ENCODE assay signal across 8 cellular contexts in the genomic region with DNA sequence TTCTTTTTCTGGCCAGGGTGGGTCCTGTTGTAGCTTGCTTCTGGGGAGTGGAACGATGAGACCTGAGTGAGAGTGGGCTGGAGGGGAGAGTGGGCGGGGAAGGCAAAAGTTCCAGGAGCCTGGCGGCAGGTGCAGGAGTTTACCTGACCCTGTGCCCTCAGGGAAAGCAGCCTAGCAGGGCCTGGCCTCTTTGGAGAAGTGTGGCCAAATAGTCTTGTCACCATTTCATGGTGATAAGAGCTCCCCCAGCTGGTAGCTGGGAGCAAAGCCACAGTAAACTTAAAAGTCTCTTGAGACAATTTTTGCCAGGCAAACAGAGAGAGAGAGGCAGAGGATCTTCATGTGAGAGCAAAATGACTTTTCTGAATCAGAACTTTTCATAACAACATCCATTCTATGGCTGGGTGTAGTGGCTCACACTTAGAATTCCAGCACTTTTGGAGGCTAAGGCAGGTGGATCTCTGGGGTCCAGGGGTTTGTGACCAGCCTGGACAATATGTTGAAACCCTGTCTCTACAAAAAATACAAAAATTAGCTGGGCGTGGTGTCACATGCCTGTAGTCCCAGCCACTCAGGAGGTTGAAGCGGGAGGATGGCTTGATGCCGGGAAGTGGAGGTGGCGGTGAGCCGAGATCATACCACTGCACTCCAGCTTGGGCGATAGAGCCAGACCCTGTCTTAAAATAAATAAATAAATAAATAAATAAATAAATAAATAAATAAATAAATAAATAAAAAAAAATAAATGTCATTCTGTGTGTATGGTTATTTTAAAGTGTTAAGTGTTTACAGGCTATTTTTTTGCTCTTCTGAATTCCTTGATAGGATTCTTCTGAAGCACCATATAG.
A peak's percentile ranks its signal among the peaks of the same experiment; 100 is the strongest.
DNase-seq lines count a peak whose midpoint lies in the region; ATAC-seq and TF ChIP-seq lines count a peak whose summit lies in the region.

No MANE protein-coding gene starts in this region.

- H3K4me3 Mint-ChIP-seq in activated T-cell treated with anti-CD3 and anti-CD28 coated beads, Interleukin-2, amount 50 U/mL, for 24 hours, result no peak overlapping the region
- H3K4me3 Mint-ChIP-seq in nephron progenitor cell, result no peak overlapping the region
- H3K4me3 Mint-ChIP-seq in stimulated activated naive CD8-positive, alpha-beta T cell treated with anti-CD3 and anti-CD28 coated beads, Interleukin-15, Interleukin-2, amounts not matched to agents 100 ng/mL and 50 ng/mL, for 24 hours, result no peak overlapping the region

- no TSS peak for BruUV-seq in PC-3 (replicated peaks; lab: Mats Ljungman, UMichigan)

- ATAC-seq in GM21526 (IDR thresholded peaks at IDR 0.05; ENCODE audit: low FRiP score, unreplicated experiment), result peak; percentile 78
- ATAC-seq in PC-3, result peak; percentile 97

- H4K20me1 ChIP-seq in Karpas-422 (ENCODE audit: insufficient read depth, low read depth, low read length) (no peaks in the 10 kb centered on the region), PC-3 (ENCODE audit: low read length) (no peaks in the 10 kb centered on the region)

- H3K79me2 ChIP-seq in Karpas-422 (ENCODE audit: low read length), result no peaks in the 10 kb centered on the region
- no peaks in the 10 kb centered on the region for H3K79me2 ChIP-seq in PC-3 (ENCODE audit: low read length)

- H2AFZ ChIP-seq in Karpas-422 (ENCODE audit: low read length), result no peak overlapping the region
- H2AFZ ChIP-seq in PC-3 (ENCODE audit: low read length), result 0 out of 2 replicates have a peak overlapping the region, but pooled peaks have one; percentile 1

- no peaks in the 10 kb centered on the region for H3K36me3 Mint-ChIP-seq in activated T-cell treated with anti-CD3 and anti-CD28 coated beads, Interleukin-2, amount 50 U/mL, for 24 hours (ENCODE audit: low read depth)
- H3K36me3 Mint-ChIP-seq in nephron progenitor cell (ENCODE audit: low read depth), result no peaks in the 10 kb centered on the region
- no peaks in the 10 kb centered on the region for H3K36me3 Mint-ChIP-seq in stimulated activated naive CD8-positive, alpha-beta T cell treated with anti-CD3 and anti-CD28 coated beads, Interleukin-15, Interleukin-2, amounts not matched to agents 100 ng/mL and 50 ng/mL, for 24 hours (ENCODE audit: low read depth)

- H3K27me3 Mint-ChIP-seq in activated T-cell treated with anti-CD3 and anti-CD28 coated beads, Interleukin-2, amount 50 U/mL, for 24 hours, result no peaks in the 10 kb centered on the region
- H3K27me3 Mint-ChIP-seq in nephron progenitor cell (ENCODE audit: low read depth, poor library complexity), result no peaks in the 10 kb centered on the region
- H3K27me3 Mint-ChIP-seq in stimulated activated naive CD8-positive, alpha-beta T cell treated with anti-CD3 and anti-CD28 coated beads, Interleukin-15, Interleukin-2, amounts not matched to agents 100 ng/mL and 50 ng/mL, for 24 hours, result no peaks in the 10 kb centered on the region

- no peaks in the 10 kb centered on the region for H3K9me2 ChIP-seq in Karpas-422 (replicated peaks; ENCODE audit: insufficient read depth, low read length)
- H3K9me2 ChIP-seq in PC-3 (replicated peaks; ENCODE audit: low read length), result no peaks in the 10 kb centered on the region

- no peak overlapping the region for H3K27ac ChIP-seq in Karpas-422 (ENCODE audit: low read length)
- no peak overlapping the region for H3K27ac ChIP-seq in PC-3 (ENCODE audit: low read length)

- intact Hi-C loops in PC-3 (cut with micrococcal nuclease), result loop anchor here (1.0 to 5.0 kb wide), 4 partner anchors 112 to 267 kb away; no protein-coding TSS in a partner anchor

- DNase-seq in COLO829 (ENCODE audit: low spot score) (peak; percentile 68), Karpas-422 (peak; percentile 86), PC-3 (peak; percentile 92), fibroblast of gingiva (ENCODE audit: low read depth) (peak; percentile 72), nephron progenitor cell (peak; percentile 67)
- DNase-seq in activated T-cell treated with anti-CD3 and anti-CD28 coated beads, Interleukin-2, amount 50 U/mL, for 24 hours, result peak; percentile 72

- H3K4me3 ChIP-seq in Karpas-422 (ENCODE audit: low read length), result no peak overlapping the region
- H3K4me3 ChIP-seq in PC-3 (ENCODE audit: low read length), result no peak overlapping the region

- TF ChIP-seq CTCF in PC-3 (conservative IDR thresholded peaks at IDR 0.05; ENCODE audit: low read depth, low read length) (peak; percentile 90), nephron progenitor cell (IDR thresholded peaks at IDR 0.05) (peak; percentile 67)

- no peaks in the 10 kb centered on the region for H3K9me3 Mint-ChIP-seq in activated T-cell treated with anti-CD3 and anti-CD28 coated beads, Interleukin-2, amount 50 U/mL, for 24 hours
- H3K9me3 Mint-ChIP-seq in nephron progenitor cell, result no peaks in the 10 kb centered on the region
- H3K9me3 Mint-ChIP-seq in stimulated activated naive CD8-positive, alpha-beta T cell treated with anti-CD3 and anti-CD28 coated beads, Interleukin-15, Interleukin-2, amounts not matched to agents 100 ng/mL and 50 ng/mL, for 24 hours, result no peaks in the 10 kb centered on the region

- peaks cover 2% of the 10 kb centered on the region; the same call in 1 of the 2 replicates for H3K4me1 ChIP-seq in Karpas-422 (ENCODE audit: low read length)
- peaks cover 4% of the 10 kb centered on the region; the same call in 1 of the 2 replicates for H3K4me1 ChIP-seq in PC-3 (ENCODE audit: insufficient read depth, low read length)

- no peak overlapping the region for H3K27ac Mint-ChIP-seq in activated T-cell treated with anti-CD3 and anti-CD28 coated beads, Interleukin-2, amount 50 U/mL, for 24 hours
- H3K27ac Mint-ChIP-seq in nephron progenitor cell, result no peak overlapping the region
- peak overlapping the region; percentile 71 for H3K27ac Mint-ChIP-seq in stimulated activated naive CD8-positive, alpha-beta T cell treated with anti-CD3 and anti-CD28 coated beads, Interleukin-15, Interleukin-2, amounts not matched to agents 100 ng/mL and 50 ng/mL, for 24 hours

- H3K36me3 ChIP-seq in Karpas-422 (ENCODE audit: insufficient read depth, low read length) (no peaks in the 10 kb centered on the region), PC-3 (ENCODE audit: low read depth, low read length) (no peaks in the 10 kb centered on the region)

- peaks cover 3% of the 10 kb centered on the region for H3K4me1 Mint-ChIP-seq in activated T-cell treated with anti-CD3 and anti-CD28 coated beads, Interleukin-2, amount 50 U/mL, for 24 hours (ENCODE audit: low read depth)
- H3K4me1 Mint-ChIP-seq in nephron progenitor cell, result peaks cover 9% of the 10 kb centered on the region
- peaks cover 8% of the 10 kb centered on the region for H3K4me1 Mint-ChIP-seq in stimulated activated naive CD8-positive, alpha-beta T cell treated with anti-CD3 and anti-CD28 coated beads, Interleukin-15, Interleukin-2, amounts not matched to agents 100 ng/mL and 50 ng/mL, for 24 hours (ENCODE audit: low read depth)

- no peaks in the 10 kb centered on the region for H3F3A ChIP-seq in PC-3 (ENCODE audit: low read length, unreplicated experiment)

- CTCF ChIA-PET in PC-3 (lab: Charles Lee), result interaction anchor here (0.6 to 1.5 kb wide), 8 partner anchors 79 to 352 kb away, joined by 3 to 35 read pairs (median 4); partner anchors contain the start of gene CARMIL1

- no peak overlapping the region for H3K4me2 ChIP-seq in Karpas-422 (ENCODE audit: low read depth, low read length, poor library complexity, severe bottlenecking)
- no peak overlapping the region for H3K4me2 ChIP-seq in PC-3 (ENCODE audit: low read length)

- H3K27me3 ChIP-seq in Karpas-422 (ENCODE audit: low read length) (no peaks in the 10 kb centered on the region), PC-3 (ENCODE audit: low read length) (no peaks in the 10 kb centered on the region)

- no peak overlapping the region for H3K9ac ChIP-seq in Karpas-422 (ENCODE audit: low read length)
- no peak overlapping the region for H3K9ac ChIP-seq in PC-3 (ENCODE audit: low read length)

- POLR2A ChIA-PET in PC-3 (lab: Charles Lee; ENCODE audit: unreplicated experiment), result interaction anchor here (0.7 kb wide), 1 partner anchor 262 kb away, joined by 4 read pairs; no protein-coding TSS in a partner anchor

- no peaks in the 10 kb centered on the region for H3K9me3 ChIP-seq in Karpas-422 (ENCODE audit: low read length)
- no peaks in the 10 kb centered on the region for H3K9me3 ChIP-seq in PC-3 (ENCODE audit: low read length)
